Comparison of ENCODE assay signal across 8 cellular contexts in the genomic region with DNA sequence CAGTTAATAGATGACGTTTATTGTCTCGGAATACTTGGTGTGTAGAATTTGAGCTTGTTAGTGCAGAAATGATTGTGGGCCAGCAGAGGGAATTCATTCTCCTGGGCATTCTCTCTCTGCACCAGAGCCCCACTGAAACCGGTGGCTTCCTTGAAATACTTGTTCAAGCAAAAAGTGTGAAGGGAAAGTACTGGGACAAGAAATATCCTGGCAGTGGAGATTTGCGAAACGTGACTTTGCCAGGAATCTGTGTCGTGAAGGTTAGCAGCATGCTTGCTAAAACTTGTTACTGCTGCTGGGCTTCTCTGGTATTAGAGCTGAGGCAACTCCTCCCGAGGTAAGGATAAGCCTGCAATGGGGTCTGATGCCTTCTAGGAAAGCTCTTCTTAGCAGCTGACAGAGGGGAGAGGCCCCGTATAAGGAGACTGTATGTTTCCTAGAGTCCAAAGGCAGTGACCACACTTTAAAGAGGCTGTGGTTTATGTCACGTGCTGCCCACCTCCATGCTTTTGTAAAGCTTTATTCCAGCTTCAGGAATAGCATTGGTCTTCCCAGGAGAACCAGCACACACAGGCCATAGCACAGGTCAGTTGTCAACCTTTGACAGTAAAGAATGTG. TPM values are rescaled to one million over a fixed set of nuclear protein-coding genes. Genes with fewer than 3 reads are reported as not detected.
DNase-seq lines count a peak whose midpoint lies in the region; ATAC-seq and TF ChIP-seq lines count a peak whose summit lies in the region.

No MANE protein-coding gene starts in this region.

- WGBS in right lobe of liver (ENCODE audit: insufficient coverage, low coverage, low lambda C conversion rate, missing lambda C conversion rate): 21% methylated on average over 9 of the region's 9 CpGs
- WGBS in thymus: 37% methylated on average over 9 of the region's 9 CpGs

- H3K36me3 Mint-ChIP-seq in activated T-cell treated with anti-CD3 and anti-CD28 coated beads, Interleukin-2, amount 50 U/mL, for 4 hours (ENCODE audit: insufficient read depth): no peaks in the 10 kb centered on the region
- H3K36me3 Mint-ChIP-seq in brain: no peaks in the 10 kb centered on the region

- H3K9me3 Mint-ChIP-seq in activated T-cell treated with anti-CD3 and anti-CD28 coated beads, Interleukin-2, amount 50 U/mL, for 4 hours: no peaks in the 10 kb centered on the region
- H3K9me3 Mint-ChIP-seq in brain: no peaks in the 10 kb centered on the region

- no peak for ATAC-seq in activated T-cell treated with anti-CD3 and anti-CD28 coated beads, Interleukin-2, amount 50 U/mL, for 4 hours
- ATAC-seq in right lobe of liver (no peak), GM21515 (IDR thresholded peaks at IDR 0.05; ENCODE audit: unreplicated experiment) (no peak)

- no peaks in the 10 kb centered on the region for H3K9me3 ChIP-seq in right lobe of liver
- H3K9me3 ChIP-seq in thymus (ENCODE audit: control insufficient read depth): no peaks in the 10 kb centered on the region

- peak overlapping the region in 1 of 3 donors; percentile 88 for H3K27ac ChIP-seq in right lobe of liver
- H3K27ac ChIP-seq in thymus (ENCODE audit: low read depth): no peak overlapping the region

- DNase-seq in activated T-cell treated with anti-CD3 and anti-CD28 coated beads, Interleukin-2, amount 50 U/mL, for 4 hours: no peak
- no peak for DNase-seq in activated T-cell treated with anti-CD3 and anti-CD28 coated beads, Interleukin-2, amount 50 U/mL, for 48 hours
- DNase-seq in right lobe of liver: no peak
- DNase-seq in GM13977 (ENCODE audit: low spot score): no peak
- DNase-seq in MV-4-11 (lab: John Stamatoyannopoulos, UW): no peak

- peaks cover 72% of the 10 kb centered on the region for H3K4me1 Mint-ChIP-seq in activated T-cell treated with anti-CD3 and anti-CD28 coated beads, Interleukin-2, amount 50 U/mL, for 4 hours (ENCODE audit: low read depth)
- peaks cover 44% of the 10 kb centered on the region for H3K4me1 Mint-ChIP-seq in brain

- H3K4me3 ChIP-seq in right lobe of liver (peak overlapping the region; percentile 68 to 85 (median 84)), thymus (ENCODE audit: low read length) (peak overlapping the region; percentile 78)

- in situ Hi-C loops in GM13977 (cut with MboI; ENCODE audit: low pct_unique_long_range_greater_than_20kb, low sequenced_read_pairs, unreplicated experiment): no loop called here

- no peaks in the 10 kb centered on the region for H3K27me3 Mint-ChIP-seq in activated T-cell treated with anti-CD3 and anti-CD28 coated beads, Interleukin-2, amount 50 U/mL, for 4 hours (ENCODE audit: low read depth)
- H3K27me3 Mint-ChIP-seq in brain: peaks cover 17% of the 10 kb centered on the region

- peaks cover 0 to 27% (median 6%) of the 10 kb centered on the region in 4 donors for H3K4me1 ChIP-seq in right lobe of liver
- H3K4me1 ChIP-seq in thymus (ENCODE audit: control insufficient read depth, insufficient read depth, low read length): peaks cover 27% of the 10 kb centered on the region

- H3K36me3 ChIP-seq in right lobe of liver (no peaks in the 10 kb centered on the region), thymus (ENCODE audit: control insufficient read depth, insufficient read depth) (no peaks in the 10 kb centered on the region)

- TF ChIP-seq CTCF in brain (conservative IDR thresholded peaks at IDR 0.05) (no peak), right lobe of liver (IDR thresholded peaks at IDR 0.05) (no peak), GM13977 (IDR thresholded peaks at IDR 0.05; ENCODE audit: extremely low read depth, insufficient read depth, missing control alignments) (no peak)

- H3K27ac Mint-ChIP-seq in brain: peak overlapping the region; percentile 50 to 93 (median 83)

- no peaks in the 10 kb centered on the region for H3K27me3 ChIP-seq in right lobe of liver
- H3K27me3 ChIP-seq in thymus (ENCODE audit: control insufficient read depth, insufficient read depth): no peaks in the 10 kb centered on the region

- TF ChIP-seq POLR2A in right lobe of liver (IDR thresholded peaks at IDR 0.05): no peak

- intact Hi-C loops in right lobe of liver (cut with DNase I): no loop called here

- H3K4me3 Mint-ChIP-seq in activated T-cell treated with anti-CD3 and anti-CD28 coated beads, Interleukin-2, amount 50 U/mL, for 4 hours: peak overlapping the region; percentile 85
- H3K4me3 Mint-ChIP-seq in brain: peak overlapping the region; percentile 85 to 94 (median 91)

RNA-seq across cellular contexts. Expression of gene ITGA6, which starts 2.1 kb away (rescaled TPM):
- 1 to 10 TPM; 4.2 to 7.0 (median 5.8) TPM for total RNA-seq in activated T-cell treated with anti-CD3 and anti-CD28 coated beads, Interleukin-2, amount 50 U/mL, for 4 hours
- polyA plus RNA-seq in brain (ENCODE audit: insufficient read depth, low read depth, low replicate concordance): 7.3 TPM
- total RNA-seq in right lobe of liver: 10 to 100 TPM; 10.7 to 26.8 (median 17.2) TPM
- 27.3 TPM for polyA plus RNA-seq in thymus
